ENCODE assay signal across 29 cellular contexts in the genomic region with DNA sequence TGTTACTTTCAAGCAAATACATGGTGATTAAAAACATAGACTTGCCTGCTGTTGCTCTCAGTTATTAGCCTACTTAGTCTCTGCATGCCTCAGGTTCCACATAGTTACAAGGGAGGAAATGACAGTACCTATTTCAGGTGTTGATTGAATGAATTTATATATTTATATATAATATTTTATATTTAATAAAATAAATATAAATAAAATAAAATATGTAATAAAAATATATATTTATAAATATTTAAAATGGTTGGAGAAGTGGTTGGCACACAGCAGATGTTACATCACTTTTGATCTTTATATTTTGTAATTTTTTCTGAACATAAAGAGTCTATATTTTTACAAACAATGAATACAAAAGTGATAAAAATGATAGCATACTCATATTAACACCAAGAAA.
"Had no signal": no experiment of that assay in that cellular context is flagged by ENCODE, and none has a peak within 500 bp of the region (broad histone marks: within the 10 kb centered on the region; RNA-seq: fewer than 3 reads in every experiment).

No MANE protein-coding gene starts in this region.

- DNase-seq: stimulated activated CD4-positive, alpha-beta T cell treated with anti-CD3 and anti-CD28 coated beads, Interleukin-2, amount 100 ng/mL, for 48 hours; stimulated activated CD4-positive, alpha-beta T cell treated with anti-CD3 and anti-CD28 coated beads, Interleukin-4, amount 100 ng/mL, for 1 hour; stimulated activated CD4-positive, alpha-beta T cell treated with anti-CD3 and anti-CD28 coated beads, Interleukin-4, amount 100 ng/mL, for 24 hours; stimulated activated CD4-positive, alpha-beta T cell treated with anti-CD3 and anti-CD28 coated beads, Interleukin-4, amount 100 ng/mL, for 4 hours; stimulated activated CD8-positive, alpha-beta memory T cell treated with anti-CD3 and anti-CD28 coated beads, Interleukin-4, amount 100 ng/mL, for 48 hours; stimulated activated naive B cell treated with anti-CD40 and anti-IgM and Interleukin-4, amounts not matched to agents 10 μg/mL and 1 μg/mL and 100 μg/mL, for 72 hours; stimulated activated naive CD4-positive, alpha-beta T cell; stimulated activated naive CD4-positive, alpha-beta T cell treated with Interleukin-2 at 50 U/mL for 16 hours; stimulated activated naive CD8-positive, alpha-beta T cell treated with anti-CD3 and anti-CD28 coated beads, Interleukin-15, amount 100 ng/mL, for 72 hours; stimulated activated naive CD8-positive, alpha-beta T cell treated with anti-CD3 and anti-CD28 coated beads, Interleukin-15, Interleukin-2, amounts not matched to agents 100 U/mL and 50 U/mL, for 24 hours; stomach; substantia nigra; testis; thyroid gland; tibial artery; transverse colon; trophoblast cell; upper lobe of left lung; upper lobe of right lung; uterus had no signal

- H3K27me3 Mint-ChIP-seq: stimulated activated memory B cell treated with anti-CD40 and anti-IgM and Interleukin-4, amounts not matched to agents 10 μg/mL and 1 μg/mL and 100 μg/mL, for 72 hours; stimulated activated naive B cell treated with anti-CD40 and anti-IgM and Interleukin-4, amounts not matched to agents 10 μg/mL and 1 μg/mL and 100 μg/mL, for 72 hours; stimulated activated naive CD8-positive, alpha-beta T cell treated with anti-CD3 and anti-CD28 coated beads, Interleukin-15, amount 100 ng/mL, for 72 hours; stimulated activated naive CD8-positive, alpha-beta T cell treated with anti-CD3 and anti-CD28 coated beads, Interleukin-15, Interleukin-2, amounts not matched to agents 100 ng/mL and 50 ng/mL, for 24 hours; type B pancreatic cell had no signal

- H3K4me3 Mint-ChIP-seq: stimulated activated effector memory CD8-positive, alpha-beta T cell treated with anti-CD3 and anti-CD28 coated beads, Interleukin-12 subunit alpha, Interleukin-12 subunit beta, amount 100 ng/mL, for 72 hours; stimulated activated memory B cell treated with anti-CD40 and anti-IgM and Interleukin-4, amounts not matched to agents 10 μg/mL and 1 μg/mL and 100 μg/mL, for 72 hours; stimulated activated naive B cell treated with anti-CD40 and anti-IgM and Interleukin-4, amounts not matched to agents 10 μg/mL and 1 μg/mL and 100 μg/mL, for 72 hours; stimulated activated naive CD8-positive, alpha-beta T cell treated with anti-CD3 and anti-CD28 coated beads, Interleukin-15, amount 100 ng/mL, for 72 hours; stimulated activated naive CD8-positive, alpha-beta T cell treated with anti-CD3 and anti-CD28 coated beads, Interleukin-15, Interleukin-2, amounts not matched to agents 100 ng/mL and 50 ng/mL, for 24 hours; type B pancreatic cell had no signal

- H3K27ac Mint-ChIP-seq: stimulated activated effector memory CD8-positive, alpha-beta T cell treated with anti-CD3 and anti-CD28 coated beads, Interleukin-12 subunit alpha, Interleukin-12 subunit beta, amount 100 ng/mL, for 72 hours; stimulated activated memory B cell treated with anti-CD40 and anti-IgM and Interleukin-4, amounts not matched to agents 10 μg/mL and 1 μg/mL and 100 μg/mL, for 72 hours; stimulated activated naive B cell treated with anti-CD40 and anti-IgM and Interleukin-4, amounts not matched to agents 10 μg/mL and 1 μg/mL and 100 μg/mL, for 72 hours; stimulated activated naive CD8-positive, alpha-beta T cell treated with anti-CD3 and anti-CD28 coated beads, Interleukin-15, amount 100 ng/mL, for 72 hours; stimulated activated naive CD8-positive, alpha-beta T cell treated with anti-CD3 and anti-CD28 coated beads, Interleukin-15, Interleukin-2, amounts not matched to agents 100 ng/mL and 50 ng/mL, for 24 hours; type B pancreatic cell had no signal

- H3K27ac ChIP-seq: stomach, suprapubic skin, testis, thoracic aorta, thyroid gland, tibial artery, tibial nerve, transverse colon, upper lobe of left lung, upper lobe of right lung, uterus, vagina had no signal

- H3K4me1 ChIP-seq: stomach, suprapubic skin, testis, thyroid gland, tibial artery, tibial nerve, transverse colon, upper lobe of left lung, upper lobe of right lung, uterus, vagina had no signal

- H3K36me3 Mint-ChIP-seq: stimulated activated effector memory CD8-positive, alpha-beta T cell treated with anti-CD3 and anti-CD28 coated beads, Interleukin-12 subunit alpha, Interleukin-12 subunit beta, amount 100 ng/mL, for 72 hours; stimulated activated memory B cell treated with anti-CD40 and anti-IgM and Interleukin-4, amounts not matched to agents 10 μg/mL and 1 μg/mL and 100 μg/mL, for 72 hours; stimulated activated naive B cell treated with anti-CD40 and anti-IgM and Interleukin-4, amounts not matched to agents 10 μg/mL and 1 μg/mL and 100 μg/mL, for 72 hours; type B pancreatic cell had no signal

- H3K9me3 ChIP-seq: testis, thyroid gland, transverse colon, upper lobe of right lung, uterus, vagina had no signal

- H3K4me1 Mint-ChIP-seq: stimulated activated effector memory CD8-positive, alpha-beta T cell treated with anti-CD3 and anti-CD28 coated beads, Interleukin-12 subunit alpha, Interleukin-12 subunit beta, amount 100 ng/mL, for 72 hours; stimulated activated memory B cell treated with anti-CD40 and anti-IgM and Interleukin-4, amounts not matched to agents 10 μg/mL and 1 μg/mL and 100 μg/mL, for 72 hours; stimulated activated naive B cell treated with anti-CD40 and anti-IgM and Interleukin-4, amounts not matched to agents 10 μg/mL and 1 μg/mL and 100 μg/mL, for 72 hours; stimulated activated naive CD8-positive, alpha-beta T cell treated with anti-CD3 and anti-CD28 coated beads, Interleukin-15, amount 100 ng/mL, for 72 hours had no signal

- ATAC-seq: stimulated activated effector memory CD8-positive, alpha-beta T cell treated with anti-CD3 and anti-CD28 coated beads, Interleukin-12 subunit alpha, Interleukin-12 subunit beta, amount 100 ng/mL, for 72 hours; stimulated activated memory B cell treated with anti-CD40 and anti-IgM and Interleukin-4, amounts not matched to agents 10 μg/mL and 1 μg/mL and 100 μg/mL, for 72 hours; stimulated activated naive B cell treated with anti-CD40 and anti-IgM and Interleukin-4, amounts not matched to agents 10 μg/mL and 1 μg/mL and 100 μg/mL, for 72 hours; stimulated activated naive CD8-positive, alpha-beta T cell treated with anti-CD3 and anti-CD28 coated beads, Interleukin-15, amount 100 ng/mL, for 72 hours; stimulated activated naive CD8-positive, alpha-beta T cell treated with anti-CD3 and anti-CD28 coated beads, Interleukin-15, Interleukin-2, amounts not matched to agents 100 U/mL and 50 U/mL, for 24 hours; upper lobe of right lung had no signal

- H3K36me3 ChIP-seq: stomach, suprapubic skin, thoracic aorta, thyroid gland, tibial artery, tibial nerve, transverse colon, upper lobe of left lung, upper lobe of right lung, uterus, vagina had no signal

- H3K27me3 ChIP-seq: stomach, suprapubic skin, testis, thyroid gland, tibial artery, tibial nerve, transverse colon, upper lobe of left lung, upper lobe of right lung, uterus, vagina had no signal

- H3K9me3 Mint-ChIP-seq: type B pancreatic cell had no signal

- FAIRE-seq: urothelium cell line had no signal

- H3K4me3 ChIP-seq: stomach, suprapubic skin, testis, thoracic aorta, thyroid gland, tibial artery, tibial nerve, transverse colon, upper lobe of left lung, upper lobe of right lung, uterus, vagina had no signal
